14 cellular contexts compared by ENCODE assay signal in the genomic region with DNA sequence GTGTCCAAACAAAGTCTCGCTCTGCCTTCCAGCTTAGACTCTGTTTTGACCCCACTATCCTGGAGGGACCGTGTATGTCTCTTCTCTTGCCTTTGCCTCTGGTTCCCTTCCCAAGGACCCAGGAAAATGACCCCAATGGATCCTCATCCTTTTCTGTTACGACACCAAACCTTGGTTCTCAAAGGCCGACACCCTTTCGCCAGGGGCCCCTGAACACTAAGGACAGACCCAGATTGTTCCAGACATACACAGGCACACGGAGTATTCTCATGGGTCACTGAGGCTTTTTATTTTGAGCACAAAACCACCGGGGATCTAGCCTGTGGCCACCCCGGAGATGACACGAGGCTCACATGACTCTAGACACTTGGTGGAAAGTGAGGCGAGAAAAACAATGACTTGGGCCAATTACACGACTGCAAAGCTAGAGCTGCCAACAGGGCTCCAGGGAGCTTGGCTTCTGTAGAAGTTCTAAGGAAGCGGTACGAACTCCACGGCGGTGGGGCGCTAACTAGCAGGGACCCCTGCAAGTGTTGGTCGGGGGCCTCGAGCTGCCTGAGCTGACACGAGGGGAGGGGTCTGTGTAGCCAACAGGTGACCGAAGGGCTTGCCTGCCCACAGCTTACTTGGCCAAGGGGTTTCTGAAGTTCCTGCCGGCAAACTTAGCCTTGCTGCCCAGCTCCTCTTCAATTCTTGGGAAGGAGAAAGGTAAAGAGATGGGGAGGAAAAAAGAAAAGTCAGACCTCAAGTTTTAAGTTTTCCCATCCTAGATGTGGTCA. TPM values are rescaled to one million over a fixed set of nuclear protein-coding genes. Genes with fewer than 3 reads are reported as not detected.
DNase-seq lines count a peak whose midpoint lies in the region; ATAC-seq lines count a peak whose summit lies in the region.
"Had no signal": no experiment of that assay in that cellular context is flagged by ENCODE, and none has a peak within 500 bp of the region (broad histone marks: within the 10 kb centered on the region; RNA-seq: fewer than 3 reads in every experiment).

No MANE protein-coding gene starts in this region.

- H3K9me2 ChIP-seq in GM23248 (ENCODE audit: insufficient read depth): no peaks in the 10 kb centered on the region

- in situ Hi-C loops in GM23248 (cut with MboI): no loop called here

- H3K4me1 ChIP-seq in BLaER1 treated with 17β-estradiol and CSF1 and Interleukin-3, amounts not matched to agents 10 nM and 100 nM: peaks cover 92 to 100% (median 95%) of the 10 kb centered on the region in 10 experiments
- H3K4me1 ChIP-seq in GM23248 (ENCODE audit: insufficient read depth): no peaks in the 10 kb centered on the region

- no peaks in the 10 kb centered on the region for H3K27me3 ChIP-seq in BLaER1 treated with 17β-estradiol and CSF1 and Interleukin-3, amounts not matched to agents 10 nM and 100 nM
- H3K27me3 ChIP-seq in GM23248 (replicated peaks; ENCODE audit: insufficient read depth): no peaks in the 10 kb centered on the region

- peaks cover 89 to 100% (median 93%) of the 10 kb centered on the region in 11 experiments for H4K20me1 ChIP-seq in BLaER1 treated with 17β-estradiol and CSF1 and Interleukin-3, amounts not matched to agents 10 nM and 100 nM
- peaks cover 9% of the 10 kb centered on the region for H4K20me1 ChIP-seq in GM23248 (ENCODE audit: insufficient read depth)

- H3K27ac Mint-ChIP-seq in activated T-helper 17 cell treated with anti-CD3 and anti-CD28 coated beads, Interleukin-2, amount 50 U/mL, for 72 hours: peak overlapping the region; percentile 87

- peaks cover 100% of the 10 kb centered on the region for H3K36me3 Mint-ChIP-seq in activated T-helper 17 cell treated with anti-CD3 and anti-CD28 coated beads, Interleukin-2, amount 50 U/mL, for 72 hours (ENCODE audit: low read depth)

- H3K9me3 Mint-ChIP-seq in activated T-helper 17 cell treated with anti-CD3 and anti-CD28 coated beads, Interleukin-2, amount 50 U/mL, for 72 hours: no peaks in the 10 kb centered on the region

- no peak overlapping the region for H2AFZ ChIP-seq in GM23248

- peak overlapping the region; percentile 22 to 66 (median 48); a peak in 20 of 22 replicates for H3K27ac ChIP-seq in BLaER1 treated with 17β-estradiol and CSF1 and Interleukin-3, amounts not matched to agents 10 nM and 100 nM
- H3K27ac ChIP-seq in GM23248: peak overlapping the region; percentile 7; the same call in 1 of the 2 replicates

- peak overlapping the region in 2 of 10 experiments; percentile 5 to 25; a peak in 3 of 20 replicates for H3K4me3 ChIP-seq in BLaER1 treated with 17β-estradiol and CSF1 and Interleukin-3, amounts not matched to agents 10 nM and 100 nM
- no peak overlapping the region for H3K4me3 ChIP-seq in GM23248

- peak overlapping the region; percentile 63 to 87 (median 81) for H3K4me2 ChIP-seq in BLaER1 treated with 17β-estradiol and CSF1 and Interleukin-3, amounts not matched to agents 10 nM and 100 nM
- no peak overlapping the region for H3K4me2 ChIP-seq in GM23248 (ENCODE audit: unreplicated experiment)

- no peak for ATAC-seq in activated T-helper 17 cell treated with anti-CD3 and anti-CD28 coated beads, Interleukin-2, amount 50 U/mL, for 72 hours (replicated peaks)

- H3F3A ChIP-seq in GM23248 (ENCODE audit: insufficient read depth): peaks cover 99% of the 10 kb centered on the region

- peaks cover 22% of the 10 kb centered on the region for H3K79me2 ChIP-seq in GM23248 (ENCODE audit: insufficient read depth)

- DNase-seq in GM23248 (no peak), midbrain (lab: John Stamatoyannopoulos, UW) (peak; percentile 12), NCI-H2081 (lab: John Stamatoyannopoulos, UW) (no peak), hepatic stellate cell (ENCODE audit: low spot score) (no peak)
- no peak for DNase-seq in central memory CD4-positive, alpha-beta T cell
- DNase-seq: activated CD8-positive, alpha-beta memory T cell treated with anti-CD3 and anti-CD28 coated beads, Interleukin-2, amount 50 U/mL, for 4 hours; islet precursor cell; NCI-H1417 treated with DMSO at 0.1 percent for 48 hours; NCI-H526; retina; SHP77 treated with DMSO at 0.1 percent for 48 hours; stimulated activated CD4-positive, alpha-beta T cell treated with anti-CD3 and anti-CD28 coated beads, Interleukin-4, amount 100 ng/mL, for 4 hours had no signal

- peaks cover 89 to 97% (median 93%) of the 10 kb centered on the region in 11 experiments for H3K36me3 ChIP-seq in BLaER1 treated with 17β-estradiol and CSF1 and Interleukin-3, amounts not matched to agents 10 nM and 100 nM
- H3K36me3 ChIP-seq in GM23248 (ENCODE audit: low read depth): peaks cover 81% of the 10 kb centered on the region

- H3K9ac ChIP-seq in BLaER1 treated with 17β-estradiol and CSF1 and Interleukin-3, amounts not matched to agents 10 nM and 100 nM: peak overlapping the region; percentile 12 to 52 (median 42); a peak in 18 of 22 replicates
- no peak overlapping the region for H3K9ac ChIP-seq in GM23248

- WGBS in GM23248 (ENCODE audit: low coverage in 1 of 2, low lambda C conversion rate in 2 of 2, missing lambda C conversion rate in 2 of 2), 2 experiments: 73 to 81% methylated on average over 21 of the region's 21 CpGs

- peaks cover 0 to 11% (median 6%) of the 10 kb centered on the region in 11 experiments; a peak in 9 of 22 replicates for H3K9me3 ChIP-seq in BLaER1 treated with 17β-estradiol and CSF1 and Interleukin-3, amounts not matched to agents 10 nM and 100 nM (replicated peaks in 1 of 11)
- H3K9me3 ChIP-seq in GM23248 (ENCODE audit: low read depth): no peaks in the 10 kb centered on the region

- no peaks in the 10 kb centered on the region for H3K27me3 Mint-ChIP-seq in activated T-helper 17 cell treated with anti-CD3 and anti-CD28 coated beads, Interleukin-2, amount 50 U/mL, for 72 hours

- peaks cover 13% of the 10 kb centered on the region for H3K4me1 Mint-ChIP-seq in activated T-helper 17 cell treated with anti-CD3 and anti-CD28 coated beads, Interleukin-2, amount 50 U/mL, for 72 hours

- H3K4me3 Mint-ChIP-seq in activated T-helper 17 cell treated with anti-CD3 and anti-CD28 coated beads, Interleukin-2, amount 50 U/mL, for 72 hours: peak overlapping the region; percentile 21

RNA-seq across cellular contexts. Expression of a gene that starts 17.6 kb away (rescaled TPM):
- total RNA-seq in GM23248 (2014; rRNA removed; shearing (Covaris generic)): 1,781 and 2,185 TPM in 2 replicates
- polyA plus RNA-seq in GM23248 (2016; fragmentation: Nextera tagmentation; extraction: Ambion mirVana): 2,304 and 2,417 TPM in 2 replicates
- 1,000 to 10,000 TPM; 3,460 to 3,623 TPM for total RNA-seq in activated T-helper 17 cell treated with anti-CD3 and anti-CD28 coated beads, Interleukin-2, amount 50 U/mL, for 72 hours

RNA-seq across cellular contexts. Expression of a gene that starts 43.5 kb away (rescaled TPM):
- 9.5 and 26.0 TPM in 2 replicates for total RNA-seq in GM23248 (2014; rRNA removed; shearing (Covaris generic))
- polyA plus RNA-seq in GM23248 (2016; fragmentation: Nextera tagmentation; extraction: Ambion mirVana): 20.3 and 26.2 TPM in 2 replicates
- 10 to 100 TPM; 48.0 to 50.5 TPM for total RNA-seq in activated T-helper 17 cell treated with anti-CD3 and anti-CD28 coated beads, Interleukin-2, amount 50 U/mL, for 72 hours
